In genomic region chr12:93757792-93758694, GRCh38 we compare ENCODE assay signal across 17 cellular contexts.
DNase-seq lines count a peak whose midpoint lies in the region; ATAC-seq and TF ChIP-seq lines count a peak whose summit lies in the region.
"Had no signal": no experiment of that assay in that cellular context is flagged by ENCODE, and none has a peak within 500 bp of the region (broad histone marks: within the 10 kb centered on the region; RNA-seq: fewer than 3 reads in every experiment).

No MANE protein-coding gene starts in this region.

- no peak overlapping the region for H3K4me3 Mint-ChIP-seq in WTC11
- no peak overlapping the region for H3K4me3 Mint-ChIP-seq in activated T-helper 1 cell treated with anti-CD3 and anti-CD28 coated beads, Interleukin-12 subunit alpha, Interleukin-12 subunit beta, Interleukin-2, Interleukin-4 antibody, amounts not matched to agents 30 ng/mL and 10 ng/mL and 1 ng/mL, durations not matched to agents 14 hours and 24 hours and 36 hours
- H3K4me3 Mint-ChIP-seq: B cell had no signal

- ATAC-seq in DND-41 (ENCODE audit: insufficient read depth, low read depth) (peak; percentile 76), WTC11 (no peak), left colon (peak; percentile 51), Right ventricle myocardium inferior (no peak)

- H3K27ac Mint-ChIP-seq in WTC11: no peak overlapping the region
- no peak overlapping the region for H3K27ac Mint-ChIP-seq in activated T-helper 1 cell treated with anti-CD3 and anti-CD28 coated beads, Interleukin-12 subunit alpha, Interleukin-12 subunit beta, Interleukin-2, Interleukin-4 antibody, amounts not matched to agents 30 ng/mL and 10 ng/mL and 1 ng/mL, durations not matched to agents 14 hours and 24 hours and 36 hours
- H3K27ac Mint-ChIP-seq: B cell had no signal

- H3K79me2 ChIP-seq in DND-41 (ENCODE audit: insufficient read depth, low read length): peaks cover 15% of the 10 kb centered on the region

- 0 out of 2 replicates have a peak overlapping the region, but pooled peaks have one; percentile 20 for H3K4me2 ChIP-seq in DND-41 (ENCODE audit: insufficient read depth, low read length)

- POLR2A ChIA-PET in WTC11 (lab: Charles Lee): no interaction called here

- peaks cover 7% of the 10 kb centered on the region for H3K36me3 ChIP-seq in DND-41 (ENCODE audit: insufficient read depth, low read length)

- peaks cover 64% of the 10 kb centered on the region for H3K4me1 ChIP-seq in DND-41 (ENCODE audit: insufficient read depth, low read length)

- CTCF ChIA-PET in WTC11 (lab: Charles Lee): no interaction called here

- peaks cover 16% of the 10 kb centered on the region for H3K4me1 Mint-ChIP-seq in WTC11
- H3K4me1 Mint-ChIP-seq in activated T-helper 1 cell treated with anti-CD3 and anti-CD28 coated beads, Interleukin-12 subunit alpha, Interleukin-12 subunit beta, Interleukin-2, Interleukin-4 antibody, amounts not matched to agents 30 ng/mL and 10 ng/mL and 1 ng/mL, durations not matched to agents 14 hours and 24 hours and 36 hours (ENCODE audit: low read depth): peaks cover 18% of the 10 kb centered on the region

- no peaks in the 10 kb centered on the region; the same call in 1 of the 2 replicates for H3K27me3 Mint-ChIP-seq in WTC11 (ENCODE audit: low read depth)
- peaks cover 4% of the 10 kb centered on the region for H3K27me3 Mint-ChIP-seq in activated T-helper 1 cell treated with anti-CD3 and anti-CD28 coated beads, Interleukin-12 subunit alpha, Interleukin-12 subunit beta, Interleukin-2, Interleukin-4 antibody, amounts not matched to agents 30 ng/mL and 10 ng/mL and 1 ng/mL, durations not matched to agents 14 hours and 24 hours and 36 hours (ENCODE audit: insufficient read depth)
- H3K27me3 Mint-ChIP-seq: B cell; CD4-positive, alpha-beta memory T cell had no signal

- no peaks in the 10 kb centered on the region for H3K27me3 ChIP-seq in DND-41 (ENCODE audit: insufficient read depth, low read length, poor library complexity)

- peaks cover 27% of the 10 kb centered on the region for H3K9me3 Mint-ChIP-seq in WTC11
- peaks cover 22% of the 10 kb centered on the region for H3K9me3 Mint-ChIP-seq in activated T-helper 1 cell treated with anti-CD3 and anti-CD28 coated beads, Interleukin-12 subunit alpha, Interleukin-12 subunit beta, Interleukin-2, Interleukin-4 antibody, amounts not matched to agents 30 ng/mL and 10 ng/mL and 1 ng/mL, durations not matched to agents 14 hours and 24 hours and 36 hours

- no peak overlapping the region for H3K4me3 ChIP-seq in DND-41 (ENCODE audit: low read depth in 1 of 2, low read length in 2 of 2)

- intact Hi-C loops in left colon (cut with DNase I, micrococcal nuclease): no loop called here
- intact Hi-C loops in activated T-helper 1 cell treated with anti-CD3 and anti-CD28 coated beads, Interleukin-12 subunit alpha, Interleukin-12 subunit beta, Interleukin-2, Interleukin-4 antibody, amounts not matched to agents 30 ng/mL and 10 ng/mL and 1 ng/mL, durations not matched to agents 14 hours and 24 hours and 36 hours (cut with micrococcal nuclease): no loop called here
- intact Hi-C loops in Right ventricle myocardium inferior (cut with DNase I): no loop called here

- no peak for DNase-seq in DND-41
- peak; percentile 95 for DNase-seq in OCI-M1 (lab: John Stamatoyannopoulos, UW)
- no peak for DNase-seq in WTC11 (ENCODE audit: low spot score)
- no peak for DNase-seq in left colon
- no peak for DNase-seq in NCI-H2081 (lab: John Stamatoyannopoulos, UW)
- DNase-seq in activated T-helper 1 cell treated with anti-CD3 and anti-CD28 coated beads, Interleukin-12 subunit alpha, Interleukin-12 subunit beta, Interleukin-2, Interleukin-4 antibody, amounts not matched to agents 30 ng/mL and 10 ng/mL and 1 ng/mL, durations not matched to agents 14 hours and 24 hours and 36 hours (ENCODE audit: low spot score): no peak
- no peak for DNase-seq in Right ventricle myocardium inferior (ENCODE audit: missing footprints)
- no peak for DNase-seq in activated T-cell treated with anti-CD3 and anti-CD28 coated beads, Interleukin-2, amount 50 U/mL, for 48 hours
- DNase-seq: CD4-positive, alpha-beta memory T cell; DMS79 treated with DMSO at 0.1 percent for 48 hours; GDM1; H7; NCI-H187 treated with DMSO at 0.1 percent for 48 hours; NCI-H69; SIG-M5; SW 1271 had no signal

- peak overlapping the region; percentile 86 for H3K27ac ChIP-seq in DND-41 (ENCODE audit: low read length)

- no peaks in the 10 kb centered on the region for H4K20me1 ChIP-seq in DND-41 (ENCODE audit: insufficient read depth, low read length)

- peaks cover 21% of the 10 kb centered on the region for H3K36me3 Mint-ChIP-seq in WTC11
- peaks cover 12% of the 10 kb centered on the region for H3K36me3 Mint-ChIP-seq in activated T-helper 1 cell treated with anti-CD3 and anti-CD28 coated beads, Interleukin-12 subunit alpha, Interleukin-12 subunit beta, Interleukin-2, Interleukin-4 antibody, amounts not matched to agents 30 ng/mL and 10 ng/mL and 1 ng/mL, durations not matched to agents 14 hours and 24 hours and 36 hours (ENCODE audit: low read depth)

- peaks cover 18% of the 10 kb centered on the region for H3K9me3 ChIP-seq in DND-41 (ENCODE audit: insufficient read depth, low read length, severe bottlenecking)

- TF ChIP-seq CTCF in DND-41 (IDR thresholded peaks at IDR 0.05; ENCODE audit: borderline replicate concordance, extremely low read depth, low read length, poor library complexity, severe bottlenecking) (no peak), WTC11 (IDR thresholded peaks at IDR 0.05) (no peak)

- H3K9ac ChIP-seq in DND-41 (ENCODE audit: low read depth, low read length): peak overlapping the region; percentile 37

- H2AFZ ChIP-seq in DND-41 (ENCODE audit: low read depth, low read length): no peak overlapping the region

TF ChIP-seq in WTC11, 78 proteins besides CTCF, POLR2A, EP300 and RAD21:
- TF ChIP-seq ATF1 (CRISPR knock-in tag; IDR thresholded peaks at IDR 0.05): no peak
- TF ChIP-seq HMGA2 (CRISPR knock-in tag; IDR thresholded peaks at IDR 0.05): peak; percentile 77

Comparison
In these comparisons a context has a peak if more than half of its experiments do, and no peak if none do; other contexts are left out.
1. ATAC-seq: peak in DND-41 (single experiment) and left colon (single experiment); none in WTC11 (single experiment) and Right ventricle myocardium inferior (single experiment).